ENCODE assay signal across 20 cellular contexts in genomic region chr10:112347709-112348671, GRCh38. TPM values are rescaled to one million over a fixed set of nuclear protein-coding genes. Genes with fewer than 3 reads are reported as not detected.
DNase-seq lines count a peak whose midpoint lies in the region; ATAC-seq and TF ChIP-seq lines count a peak whose summit lies in the region.
"Had no signal": no experiment of that assay in that cellular context is flagged by ENCODE, and none has a peak within 500 bp of the region (broad histone marks: within the 10 kb centered on the region; RNA-seq: fewer than 3 reads in every experiment).

No MANE protein-coding gene starts in this region.

- no peak for TF ChIP-seq CTCF in GM20000 (IDR thresholded peaks at IDR 0.05; ENCODE audit: extremely low read depth, missing control alignments)
- TF ChIP-seq CTCF in mucosa of descending colon (IDR thresholded peaks at IDR 0.05): no peak
- no peak for TF ChIP-seq CTCF in transverse colon (IDR thresholded peaks at IDR 0.05)
- no peak for TF ChIP-seq CTCF in neural progenitor cell (IDR thresholded peaks at IDR 0.05)

- H3K27me3 Mint-ChIP-seq in neural progenitor cell (ENCODE audit: insufficient read depth, low read depth): peaks cover 10% of the 10 kb centered on the region
- H3K27me3 Mint-ChIP-seq: CD4-positive, alpha-beta memory T cell had no signal

- ATAC-seq in left lobe of liver (peak; percentile 67), mucosa of descending colon (peak; percentile 78), HG03442 (IDR thresholded peaks at IDR 0.05; ENCODE audit: unreplicated experiment) (no peak)
- ATAC-seq: A549, K562 had no signal

- no peaks in the 10 kb centered on the region for H3K79me2 ChIP-seq in neural progenitor cell (ENCODE audit: low read depth)

- H3K36me3 Mint-ChIP-seq in neural progenitor cell: no peaks in the 10 kb centered on the region
- H3K36me3 Mint-ChIP-seq: CD14-positive monocyte; CD4-positive, alpha-beta memory T cell had no signal

- H3K27ac Mint-ChIP-seq in neural progenitor cell: no peak overlapping the region

- TF ChIP-seq POLR2A in transverse colon (IDR thresholded peaks at IDR 0.05): no peak

- H3K4me2 ChIP-seq in neural progenitor cell: no peak overlapping the region
- H3K4me2 ChIP-seq: A549, BLaER1 had no signal

- no peak overlapping the region for H2AFZ ChIP-seq in neural progenitor cell (replicated peaks)

- H3K9me3 Mint-ChIP-seq in neural progenitor cell: peaks cover 2% of the 10 kb centered on the region
- H3K9me3 Mint-ChIP-seq: CD4-positive, alpha-beta memory T cell; H9 had no signal

- WGBS in transverse colon (ENCODE audit: low coverage in 1 of 2), 2 donors: 64 to 65% methylated on average over 5 to 12 of the region's 12 CpGs

- H3K4me1 ChIP-seq in mucosa of descending colon (ENCODE audit: low read depth): peaks cover 6% of the 10 kb centered on the region
- H3K4me1 ChIP-seq in transverse colon: peaks cover 0 to 12% (median 12%) of the 10 kb centered on the region in 4 donors
- H3K4me1 ChIP-seq in neural progenitor cell: peaks cover 17% of the 10 kb centered on the region
- H3K4me1 ChIP-seq: A549 had no signal

- no peak overlapping the region for H3K4me3 Mint-ChIP-seq in neural progenitor cell
- H3K4me3 Mint-ChIP-seq: CD14-positive monocyte; CD4-positive, alpha-beta memory T cell; H9 had no signal

- H4K20me1 ChIP-seq in neural progenitor cell (ENCODE audit: low read depth): no peaks in the 10 kb centered on the region
- H4K20me1 ChIP-seq: BLaER1 had no signal

- no peaks in the 10 kb centered on the region for H3K27me3 ChIP-seq in transverse colon
- no peaks in the 10 kb centered on the region for H3K27me3 ChIP-seq in neural progenitor cell
- H3K27me3 ChIP-seq: BLaER1 had no signal

- H3K9me3 ChIP-seq in mucosa of descending colon (no peaks in the 10 kb centered on the region), transverse colon (no peaks in the 10 kb centered on the region), neural progenitor cell (ENCODE audit: low read depth) (no peaks in the 10 kb centered on the region)
- H3K9me3 ChIP-seq: A549 had no signal

- H3K36me3 ChIP-seq in mucosa of descending colon (ENCODE audit: low read depth): no peaks in the 10 kb centered on the region
- no peaks in the 10 kb centered on the region for H3K36me3 ChIP-seq in transverse colon
- no peaks in the 10 kb centered on the region for H3K36me3 ChIP-seq in neural progenitor cell
- H3K36me3 ChIP-seq: BLaER1 had no signal

- H3K4me1 Mint-ChIP-seq in neural progenitor cell: peaks cover 11% of the 10 kb centered on the region
- H3K4me1 Mint-ChIP-seq: CD4-positive, alpha-beta memory T cell had no signal

- DNase-seq in GM20000 (ENCODE audit: low spot score): peak; percentile 4
- DNase-seq in left lobe of liver (ENCODE audit: low spot score): no peak
- DNase-seq in mucosa of descending colon: peak in 1 of 3 donors; percentile 28
- DNase-seq in transverse colon: peak; percentile 17
- DNase-seq in neural progenitor cell (ENCODE audit: low spot score): no peak
- no peak for DNase-seq in NCI-H146 (lab: John Stamatoyannopoulos, UW)
- DNase-seq: CD4-positive, alpha-beta memory T cell; DMS153; DMS79; GDM1; H9; IMR-90 had no signal

- H3K27ac ChIP-seq in transverse colon (peak overlapping the region; percentile 18 to 55 (median 43)), neural progenitor cell (no peak overlapping the region)
- H3K27ac ChIP-seq: 22Rv1, A549, BLaER1, HL-60 had no signal

- in situ Hi-C loops in transverse colon (cut with MboI; ENCODE audit: low pct_ligation_motif_present in 1 of 4, low pct_unique_long_range_greater_than_20kb in 1 of 4, low sequenced_read_pairs in 3 of 4): no loop called here

- H3K4me3 ChIP-seq in mucosa of descending colon: no peak overlapping the region
- no peak overlapping the region for H3K4me3 ChIP-seq in transverse colon
- no peak overlapping the region for H3K4me3 ChIP-seq in neural progenitor cell
- H3K4me3 ChIP-seq: A549, BLaER1, K562 had no signal

- intact Hi-C loops in mucosa of descending colon (cut with DNase I, micrococcal nuclease) (no loop called here), transverse colon (cut with DNase I; ENCODE audit: low total_unique reads) (no loop called here)

- no peaks in the 10 kb centered on the region for H3F3A ChIP-seq in neural progenitor cell (ENCODE audit: low read depth)

- H3K9ac ChIP-seq in neural progenitor cell: no peak overlapping the region
- H3K9ac ChIP-seq: BLaER1 had no signal

- TF ChIP-seq EP300 in transverse colon (IDR thresholded peaks at IDR 0.05; ENCODE audit: low read depth): no peak

RNA-seq across cellular contexts. Expression of gene ACSL5, which starts 25.9 kb away (rescaled TPM):
- total RNA-seq in left lobe of liver (61.7 TPM), mucosa of descending colon (100 to 1,000 TPM; 125 to 312 (median 258) TPM), transverse colon (100 to 1,000 TPM in 3 of 4 donors, 10 to 100 TPM in 1; 91.6 to 315 (median 178) TPM), neural progenitor cell (ENCODE audit: low replicate concordance) (not detected in 2 replicates)
- total RNA-seq: H1, H9 had no signal

Comparison
In these comparisons a context has a peak if more than half of its experiments do, and no peak if none do; other contexts are left out.
1. DNase-seq: peak in GM20000 (single experiment) and transverse colon (single experiment); none in left lobe of liver (single experiment), neural progenitor cell (single experiment) and NCI-H146 (single experiment).
2. RNA of gene ACSL5, which starts 25.9 kb away (total RNA-seq): 125 to 312 TPM in mucosa of descending colon, 91.6 to 315 TPM in transverse colon and 61.7 TPM in left lobe of liver (single experiment); not detected in neural progenitor cell; every median in the first group is over 10 times any median in the second.